Comparison of ENCODE assay signal across 16 cellular contexts in the genomic region with DNA sequence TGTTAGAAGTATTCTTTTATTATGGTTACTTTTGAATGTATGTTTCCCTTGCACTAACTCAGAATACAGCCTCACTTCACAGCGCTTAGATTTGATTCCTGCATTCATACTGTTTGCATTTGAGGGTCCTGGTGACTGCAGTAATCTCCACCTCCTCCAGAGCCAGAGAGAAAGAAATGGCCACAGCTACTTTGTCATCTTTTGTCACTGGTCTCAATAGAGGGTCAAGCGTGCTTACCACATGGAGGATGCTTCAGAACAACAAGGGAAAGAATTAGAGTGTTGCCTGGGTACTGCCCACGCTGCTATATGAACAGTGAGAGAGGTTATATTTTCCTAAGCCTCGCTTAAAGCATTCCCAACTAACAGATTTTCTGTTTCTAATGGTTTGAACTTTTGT.
A peak's percentile ranks its signal among the peaks of the same experiment; 100 is the strongest.
DNase-seq lines count a peak whose midpoint lies in the region; ATAC-seq, FAIRE-seq and TF ChIP-seq lines count a peak whose summit lies in the region.
"Had no signal": no experiment of that assay in that cellular context is flagged by ENCODE, and none has a peak within 500 bp of the region (broad histone marks: within the 10 kb centered on the region; RNA-seq: fewer than 3 reads in every experiment).

No MANE protein-coding gene starts in this region.

- no peak overlapping the region for H2BK120ac ChIP-seq in trophoblast cell (ENCODE audit: insufficient read depth, low read length, poor library complexity)

- H4K12ac ChIP-seq in trophoblast cell (ENCODE audit: low read depth, low read length), result no peak overlapping the region

- peak overlapping the region; percentile 74 for H2AK5ac ChIP-seq in trophoblast cell (ENCODE audit: low read length)

- H3K4me3 Mint-ChIP-seq in Caco-2 (ENCODE audit: unreplicated experiment), result no peak overlapping the region
- H3K4me3 Mint-ChIP-seq: CD4-positive, CD25-positive, alpha-beta regulatory T cell had no signal

- H3K9me3 ChIP-seq in A549 (no peaks in the 10 kb centered on the region), RWPE2 (ENCODE audit: severe bottlenecking) (no peaks in the 10 kb centered on the region), trophoblast cell (ENCODE audit: insufficient read depth, low read depth, low read length) (no peaks in the 10 kb centered on the region), Caco-2 (no peaks in the 10 kb centered on the region)
- H3K9me3 ChIP-seq: BLaER1 treated with 17β-estradiol and CSF1 and Interleukin-3, amounts not matched to agents 10 nM and 100 nM had no signal

- H4K91ac ChIP-seq in trophoblast cell (ENCODE audit: low read depth, low read length), result no peak overlapping the region

- H3K27ac ChIP-seq in A549 (peak overlapping the region; percentile 71), RWPE2 (ENCODE audit: poor library complexity, severe bottlenecking) (peak overlapping the region; percentile 98), epithelial cell of prostate (peak overlapping the region; percentile 97), trophoblast cell (ENCODE audit: low read depth, low read length) (no peak overlapping the region)
- H3K27ac ChIP-seq: BLaER1 treated with 17β-estradiol and CSF1 and Interleukin-3, amounts not matched to agents 10 nM and 100 nM had no signal

- no peak for ATAC-seq in A549
- ATAC-seq in RWPE2 (ENCODE audit: low read depth), result no peak
- ATAC-seq in HG03520 (IDR thresholded peaks at IDR 0.05; ENCODE audit: unreplicated experiment), result no peak
- ATAC-seq: HCT116 had no signal

- H4K8ac ChIP-seq in trophoblast cell (ENCODE audit: low read depth, low read length), result no peak overlapping the region

- no peak for TF ChIP-seq POLR2A in A549 (IDR thresholded peaks at IDR 0.05; ENCODE audit: low read length)

- no peak for FAIRE-seq in A549 (lab: Jason Lieb, UNC)
- FAIRE-seq: GM12878 had no signal

- CTCF ChIA-PET in A549 (lab: Yijun Ruan, JAX), result no interaction called here
- CTCF ChIA-PET in Caco-2 (lab: Charles Lee), result no interaction called here

- no peak overlapping the region for H3K27ac Mint-ChIP-seq in Caco-2 (ENCODE audit: unreplicated experiment)
- H3K27ac Mint-ChIP-seq: CD4-positive, CD25-positive, alpha-beta regulatory T cell had no signal

- WGBS in A549 (ENCODE audit: missing lambda C conversion rate), result 69% methylated on average over 4 of the region's 4 CpGs
- WGBS in trophoblast cell (ENCODE audit: extremely low coverage, insufficient coverage, insufficient read length), result no CpG with 5 or more reads among the region's 4 CpGs

- TF ChIP-seq RAD21 in A549 (conservative IDR thresholded peaks at IDR 0.05 in 1 of 2, IDR thresholded peaks at IDR 0.05 in 1 of 2), result no peak

- no peak overlapping the region for H3K18ac ChIP-seq in trophoblast cell (ENCODE audit: low read length)

- H2BK5ac ChIP-seq in trophoblast cell (ENCODE audit: low read depth, low read length, poor library complexity), result no peak overlapping the region

- H3K9me3 Mint-ChIP-seq in Caco-2 (ENCODE audit: unreplicated experiment), result no peaks in the 10 kb centered on the region

- intact Hi-C loops in Caco-2 (cut with micrococcal nuclease; ENCODE audit: unreplicated experiment), result no loop called here

- BruUV-seq in Caco-2 (replicated peaks; lab: Mats Ljungman, UMichigan), result no TSS peak

- H3K27me3 ChIP-seq in RWPE2 (ENCODE audit: insufficient read depth, poor library complexity, severe bottlenecking) (no peaks in the 10 kb centered on the region), trophoblast cell (ENCODE audit: insufficient read depth, low read length) (no peaks in the 10 kb centered on the region), Caco-2 (replicated peaks; ENCODE audit: control insufficient read depth, insufficient read depth, low read length) (no peaks in the 10 kb centered on the region)
- H3K27me3 ChIP-seq: BLaER1 treated with 17β-estradiol and CSF1 and Interleukin-3, amounts not matched to agents 10 nM and 100 nM had no signal

- H3K79me2 ChIP-seq in trophoblast cell (ENCODE audit: control insufficient read depth, insufficient read depth, low read length, poor library complexity), result no peaks in the 10 kb centered on the region

- no peak overlapping the region for H2AFZ ChIP-seq in trophoblast cell (ENCODE audit: insufficient read depth, low read length, poor library complexity)

- H3K9ac ChIP-seq in trophoblast cell (ENCODE audit: low read length), result no peak overlapping the region
- H3K9ac ChIP-seq: BLaER1 treated with 17β-estradiol and CSF1 and Interleukin-3, amounts not matched to agents 10 nM and 100 nM had no signal

- TF ChIP-seq CTCF in A549 (IDR thresholded peaks at IDR 0.05) (no peak), RWPE2 (IDR thresholded peaks at IDR 0.05; ENCODE audit: poor library complexity, severe bottlenecking) (no peak), Caco-2 (IDR thresholded peaks at IDR 0.05; ENCODE audit: insufficient read depth in 1 of 2, low read depth in 1 of 2, low read length in 1 of 2, severe bottlenecking in 1 of 2, unreplicated experiment in 1 of 2) (no peak)

- H3K27me3 Mint-ChIP-seq in Caco-2 (ENCODE audit: insufficient read depth, unreplicated experiment), result no peaks in the 10 kb centered on the region

- H3K4me2 ChIP-seq in A549 (no peak overlapping the region; the same call in 2 of the 3 replicates), trophoblast cell (ENCODE audit: low read length) (no peak overlapping the region)
- H3K4me2 ChIP-seq: BLaER1 treated with 17β-estradiol and CSF1 and Interleukin-3, amounts not matched to agents 10 nM and 100 nM had no signal

- H2BK12ac ChIP-seq in trophoblast cell (ENCODE audit: low read length), result no peak overlapping the region

- POLR2A ChIA-PET in A549 (lab: Yijun Ruan, JAX), result no interaction called here
- POLR2A ChIA-PET in Caco-2 (lab: Charles Lee), result no interaction called here

- peaks cover 2% of the 10 kb centered on the region for H3K79me1 ChIP-seq in trophoblast cell (ENCODE audit: low read length)

- H3K36me3 ChIP-seq in RWPE2 (ENCODE audit: low read depth) (peaks cover 57% of the 10 kb centered on the region), trophoblast cell (ENCODE audit: control insufficient read depth in 1 of 2, insufficient read depth in 2 of 2, low read length in 2 of 2) (no peaks in the 10 kb centered on the region), Caco-2 (ENCODE audit: control insufficient read depth, insufficient read depth, low read length) (no peaks in the 10 kb centered on the region)
- H3K36me3 ChIP-seq: BLaER1 treated with 17β-estradiol and CSF1 and Interleukin-3, amounts not matched to agents 10 nM and 100 nM had no signal

- H3K4ac ChIP-seq in trophoblast cell (ENCODE audit: low read depth, low read length), result no peak overlapping the region

- H3K4me1 Mint-ChIP-seq in Caco-2 (ENCODE audit: low read depth, unreplicated experiment), result no peaks in the 10 kb centered on the region
- H3K4me1 Mint-ChIP-seq: CD4-positive, CD25-positive, alpha-beta regulatory T cell had no signal

- peak overlapping the region; percentile 61 for H3K14ac ChIP-seq in trophoblast cell (ENCODE audit: low read length)

- H3K4me3 ChIP-seq in A549 (no peak overlapping the region), RWPE2 (ENCODE audit: severe bottlenecking) (no peak overlapping the region), trophoblast cell (ENCODE audit: low read depth, low read length) (no peak overlapping the region), Caco-2 (ENCODE audit: low read depth, low read length) (no peak overlapping the region)
- H3K4me3 ChIP-seq: BLaER1 treated with 17β-estradiol and CSF1 and Interleukin-3, amounts not matched to agents 10 nM and 100 nM; GM12878 had no signal

- no peak overlapping the region for H3K23ac ChIP-seq in trophoblast cell (ENCODE audit: low read length)

- TF ChIP-seq EP300 in A549 (IDR thresholded peaks at IDR 0.05), result no peak

- DNase-seq in A549 (ENCODE audit: low read depth in 1 of 2, low spot score in 1 of 2) (no peak), RWPE2 (ENCODE audit: low spot score) (no peak), epithelial cell of prostate (ENCODE audit: low read depth, low spot score) (no peak), trophoblast cell (no peak), Caco-2 (no peak)
- no peak for DNase-seq in stimulated activated CD4-positive, alpha-beta T cell treated with anti-CD3 and anti-CD28 coated beads, Interleukin-1b, Interleukin-23, amount 100 ng/mL, for 48 hours
- DNase-seq: 8988T; ACHN; Calu3; CD4-positive, CD25-positive, alpha-beta regulatory T cell; DMS 273 treated with DMSO at 0.1 percent for 48 hours; GOT3 had no signal

- peaks cover 47% of the 10 kb centered on the region for H3K4me1 ChIP-seq in A549
- H3K4me1 ChIP-seq in RWPE2 (ENCODE audit: insufficient read depth, poor library complexity, severe bottlenecking), result peaks cover 75% of the 10 kb centered on the region
- H3K4me1 ChIP-seq in trophoblast cell (ENCODE audit: control insufficient read depth in 1 of 2, insufficient read depth in 2 of 2, low read length in 2 of 2), result peaks cover 2 to 6% of the 10 kb centered on the region in 2 experiments
- no peaks in the 10 kb centered on the region for H3K4me1 ChIP-seq in Caco-2

- no peaks in the 10 kb centered on the region for H3K36me3 Mint-ChIP-seq in Caco-2 (ENCODE audit: insufficient read depth, unreplicated experiment)
- H3K36me3 Mint-ChIP-seq: CD4-positive, CD25-positive, alpha-beta regulatory T cell had no signal

TF ChIP-seq in A549, 52 proteins besides CTCF, POLR2A, EP300 and RAD21 (continues in another document):
- no peak for TF ChIP-seq CHD2 (IDR thresholded peaks at IDR 0.05; ENCODE audit: low read length, partially characterized antibody)
- no peak for TF ChIP-seq EHMT2 (IDR thresholded peaks at IDR 0.05; ENCODE audit: low read depth)
- TF ChIP-seq SMC3 (IDR thresholded peaks at IDR 0.05), result no peak
- TF ChIP-seq POLR2AphosphoS2 (conservative IDR thresholded peaks at IDR 0.05; ENCODE audit: low read length), result no peak
- TF ChIP-seq FOXS1 (CRISPR knock-in tag; IDR thresholded peaks at IDR 0.05), result no peak
- no peak for TF ChIP-seq MAZ (IDR thresholded peaks at IDR 0.05; ENCODE audit: borderline replicate concordance, low read depth, low read length)
- no peak for TF ChIP-seq CBX8 (IDR thresholded peaks at IDR 0.05)
- TF ChIP-seq, protein P1, sequence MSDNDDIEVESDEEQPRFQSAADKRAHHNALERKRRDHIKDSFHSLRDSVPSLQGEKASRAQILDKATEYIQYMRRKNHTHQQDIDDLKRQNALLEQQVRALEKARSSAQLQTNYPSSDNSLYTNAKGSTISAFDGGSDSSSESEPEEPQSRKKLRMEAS (IDR thresholded peaks at IDR 0.05), result no peak
- no peak for TF ChIP-seq HEYL (CRISPR knock-in tag; IDR thresholded peaks at IDR 0.05)
- TF ChIP-seq JUNB (IDR thresholded peaks at IDR 0.05), result no peak
- TF ChIP-seq, protein P2, sequence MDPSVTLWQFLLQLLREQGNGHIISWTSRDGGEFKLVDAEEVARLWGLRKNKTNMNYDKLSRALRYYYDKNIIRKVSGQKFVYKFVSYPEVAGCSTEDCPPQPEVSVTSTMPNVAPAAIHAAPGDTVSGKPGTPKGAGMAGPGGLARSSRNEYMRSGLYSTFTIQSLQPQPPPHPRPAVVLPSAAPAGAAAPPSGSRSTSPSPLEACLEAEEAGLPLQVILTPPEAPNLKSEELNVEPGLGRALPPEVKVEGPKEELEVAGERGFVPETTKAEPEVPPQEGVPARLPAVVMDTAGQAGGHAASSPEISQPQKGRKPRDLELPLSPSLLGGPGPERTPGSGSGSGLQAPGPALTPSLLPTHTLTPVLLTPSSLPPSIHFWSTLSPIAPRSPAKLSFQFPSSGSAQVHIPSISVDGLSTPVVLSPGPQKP (IDR thresholded peaks at IDR 0.05; ENCODE audit: low read depth, low read length), result no peak
